ENCODE assay signal across 14 cellular contexts in the genomic region with DNA sequence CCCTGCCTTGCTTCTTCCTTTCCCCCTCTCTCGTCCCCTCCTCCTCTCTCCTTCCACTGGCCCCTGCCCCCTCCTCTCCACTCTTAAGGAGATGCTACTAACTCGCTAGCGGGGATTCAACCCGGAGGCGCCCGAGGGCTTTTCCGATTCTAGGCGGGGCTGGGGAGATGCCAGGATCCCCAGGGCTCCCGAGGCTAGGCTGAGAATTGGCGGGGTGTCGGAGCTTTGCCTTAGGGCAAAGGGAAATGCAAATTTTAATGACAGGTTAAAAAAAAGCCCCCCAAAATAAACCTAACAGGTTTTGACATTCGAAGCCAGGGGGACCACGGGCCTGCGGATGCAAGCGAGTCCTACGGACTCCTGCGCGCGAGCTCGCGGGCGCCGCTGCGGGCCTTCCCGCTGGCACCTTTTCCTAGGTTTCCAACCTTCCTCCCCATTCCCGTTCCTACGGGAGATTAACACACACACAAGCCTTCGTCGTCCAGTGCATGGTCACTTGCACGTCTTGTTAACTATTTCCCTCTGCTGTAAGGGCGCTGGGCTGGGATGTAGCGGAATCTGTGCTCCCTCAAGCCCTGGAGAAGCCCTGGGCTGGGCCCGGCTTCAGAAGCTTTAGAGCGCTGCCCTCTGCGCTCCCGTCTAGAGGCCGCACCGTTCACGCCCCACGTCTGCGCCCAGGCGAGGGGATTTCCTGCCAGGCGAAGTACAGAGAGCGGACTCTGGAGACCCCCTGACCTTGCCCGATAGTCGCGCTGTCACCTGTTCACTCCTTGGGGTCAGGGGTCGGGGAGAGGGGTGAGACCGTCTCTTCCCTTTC. TPM values are rescaled to one million over a fixed set of nuclear protein-coding genes. Genes with fewer than 3 reads are reported as not detected.
A peak's percentile ranks its signal among the peaks of the same experiment; 100 is the strongest.
DNase-seq lines count a peak whose midpoint lies in the region; ATAC-seq, FAIRE-seq and TF ChIP-seq lines count a peak whose summit lies in the region.
"Had no signal": no experiment of that assay in that cellular context is flagged by ENCODE, and none has a peak within 500 bp of the region (broad histone marks: within the 10 kb centered on the region; RNA-seq: fewer than 3 reads in every experiment).

No MANE protein-coding gene starts in this region.

- POLR2A ChIA-PET in K562 (lab: Yijun Ruan, JAX): interaction anchor here (1.0 kb wide), 1 partner anchor 11 kb away, joined by 3 read pairs; no protein-coding TSS in a partner anchor

- TF ChIP-seq POLR2A in K562 (conservative IDR thresholded peaks at IDR 0.05): no peak

- H4K20me1 ChIP-seq in K562 (replicated peaks; ENCODE audit: control insufficient read depth, insufficient read depth, low read length): 0 out of 2 replicates have a peak, but pooled peaks cover 3% of the 10 kb centered on the region
- H4K20me1 ChIP-seq in neural progenitor cell (ENCODE audit: low read depth): peaks cover 86% of the 10 kb centered on the region

- H3K4me3 Mint-ChIP-seq in neural progenitor cell: peak overlapping the region; percentile 84

- DNase-seq in NCI-H82 (lab: John Stamatoyannopoulos, UW) (peak; percentile 12), NCI-H82 treated with DMSO at 0.1 percent for 48 hours (lab: John Stamatoyannopoulos, UW; ENCODE audit: unreplicated experiment) (no peak), COLO668 (lab: John Stamatoyannopoulos, UW; ENCODE audit: unreplicated experiment) (peak; percentile 54), K562 (ENCODE audit: extremely low read depth in 1 of 4, low spot score in 3 of 4) (no peak), neural progenitor cell (ENCODE audit: low spot score) (peak; percentile 67), NCI-H2171 treated with DMSO at 0.1 percent for 48 hours (lab: John Stamatoyannopoulos, UW) (no peak), foreskin fibroblast (no peak)
- DNase-seq: activated effector memory CD4-positive, alpha-beta T cell treated with Interleukin-2 at 50 U/mL for 16 hours; colonic mucosa; NCI-H1436 treated with DMSO at 0.1 percent for 48 hours; stimulated activated CD4-positive, alpha-beta T cell treated with anti-CD3 and anti-CD28 coated beads, Interleukin-4, amount 100 ng/mL, for 1 hour had no signal

- no peak overlapping the region for H3K4me3 ChIP-seq in K562
- H3K4me3 ChIP-seq in neural progenitor cell: peak overlapping the region; percentile 43
- H3K4me3 ChIP-seq in foreskin fibroblast (ENCODE audit: low read depth in 1 of 2, low read length in 2 of 2): no peak overlapping the region

- H3K9me3 ChIP-seq in K562 (replicated peaks; ENCODE audit: control insufficient read depth, insufficient read depth, low read depth, low read length) (no peaks in the 10 kb centered on the region), neural progenitor cell (ENCODE audit: low read depth) (no peaks in the 10 kb centered on the region)
- H3K9me3 ChIP-seq: colonic mucosa, pancreas had no signal

- H3K27ac Mint-ChIP-seq in neural progenitor cell: no peak overlapping the region

- H3K4me1 ChIP-seq in K562 (replicated peaks in 1 of 2; ENCODE audit: control insufficient read depth in 2 of 2, insufficient read depth in 2 of 2, low read length in 2 of 2) (peaks cover 0 to 35% of the 10 kb centered on the region in 2 experiments; a peak in 2 of 5 replicates), neural progenitor cell (peaks cover 23% of the 10 kb centered on the region)
- H3K4me1 ChIP-seq: colonic mucosa had no signal

- H3F3A ChIP-seq in neural progenitor cell (ENCODE audit: low read depth): peaks cover 34% of the 10 kb centered on the region

- FAIRE-seq in K562 (lab: Jason Lieb, UNC): no peak
- FAIRE-seq: pancreas had no signal

- no peak overlapping the region for H3K9ac ChIP-seq in K562 (ENCODE audit: insufficient read depth in 1 of 2, low read depth in 2 of 2, low read length in 2 of 2)
- H3K9ac ChIP-seq in neural progenitor cell: no peak overlapping the region

- H3K9me3 Mint-ChIP-seq in neural progenitor cell: peaks cover 2% of the 10 kb centered on the region

- no peak overlapping the region for H3K27ac ChIP-seq in K562 (ENCODE audit: extremely low read depth, low read depth, low read length)
- no peak overlapping the region for H3K27ac ChIP-seq in neural progenitor cell
- H3K27ac ChIP-seq: colonic mucosa, pancreas had no signal

- H3K4me1 Mint-ChIP-seq in neural progenitor cell: peaks cover 42% of the 10 kb centered on the region

- peaks cover 1% of the 10 kb centered on the region for H3K36me3 Mint-ChIP-seq in neural progenitor cell

- no peak for TF ChIP-seq RAD21 in K562 (CRISPR knock-in tag; conservative IDR thresholded peaks at IDR 0.05 in 1 of 2, IDR thresholded peaks at IDR 0.05 in 1 of 2)

- peaks cover 92% of the 10 kb centered on the region for H3K27me3 Mint-ChIP-seq in neural progenitor cell (ENCODE audit: insufficient read depth, low read depth)

- H3K27me3 ChIP-seq in K562 (ENCODE audit: control insufficient read depth in 2 of 2, insufficient read depth in 2 of 2, low read length in 2 of 2) (peaks cover 32 to 76% of the 10 kb centered on the region in 2 experiments), neural progenitor cell (peaks cover 100% of the 10 kb centered on the region)

- intact Hi-C loops in K562 (cut with micrococcal nuclease): no loop called here

- CTCF ChIA-PET in K562 (lab: Yijun Ruan, JAX; ENCODE audit: low intra/inter-chr PET ratio): interaction anchor here (0.6 kb wide), 1 partner anchor 15 kb away, joined by 4 read pairs; no protein-coding TSS in a partner anchor

- H3K36me3 ChIP-seq in K562 (ENCODE audit: control insufficient read depth, insufficient read depth, low read length) (no peaks in the 10 kb centered on the region), neural progenitor cell (no peaks in the 10 kb centered on the region)
- H3K36me3 ChIP-seq: colonic mucosa, pancreas had no signal

- TF ChIP-seq CTCF in K562 (IDR thresholded peaks at IDR 0.05 in 2 of 3, conservative IDR thresholded peaks at IDR 0.05 in 1 of 3; ENCODE audit: insufficient read depth in 2 of 3, low read depth in 1 of 3, low read length in 3 of 3) (no peak), neural progenitor cell (IDR thresholded peaks at IDR 0.05) (no peak), foreskin fibroblast (IDR thresholded peaks at IDR 0.05; ENCODE audit: low read depth, low read length) (no peak)

- no TSS peak for BruUV-seq in K562 (replicated peaks; lab: Mats Ljungman, UMichigan)

- in situ Hi-C loops in K562 (cut with MboI): no loop called here

- H2AFZ ChIP-seq in K562 (ENCODE audit: low read depth, low read length) (no peak overlapping the region), neural progenitor cell (replicated peaks) (no peak overlapping the region)

- no peak for ATAC-seq in K562
- ATAC-seq in activated CD4-positive, CD25-positive, alpha-beta regulatory T cell treated with anti-CD3 and anti-CD28 coated beads, Interleukin-2, amount 50 U/mL, for 24 hours: no peak

- 52% methylated on average over 32 of the region's 49 CpGs for WGBS in K562 (ENCODE audit: insufficient coverage, low coverage, missing lambda C conversion rate)

- no peaks in the 10 kb centered on the region for H3K9me1 ChIP-seq in K562 (ENCODE audit: control insufficient read depth, insufficient read depth, low read length)

- no peaks in the 10 kb centered on the region for H3K79me2 ChIP-seq in K562 (ENCODE audit: control insufficient read depth, insufficient read depth, low read length)
- H3K79me2 ChIP-seq in neural progenitor cell (ENCODE audit: low read depth): no peaks in the 10 kb centered on the region

- TF ChIP-seq EP300 in K562 (IDR thresholded peaks at IDR 0.05; ENCODE audit: low read length): no peak

- H3K4me2 ChIP-seq in K562 (ENCODE audit: insufficient read depth, low read length): no peak overlapping the region
- H3K4me2 ChIP-seq in neural progenitor cell: peak overlapping the region; percentile 85

TF ChIP-seq in K562, 482 proteins besides CTCF, POLR2A, EP300 and RAD21 (continues in another document):
- TF ChIP-seq, protein P1, sequence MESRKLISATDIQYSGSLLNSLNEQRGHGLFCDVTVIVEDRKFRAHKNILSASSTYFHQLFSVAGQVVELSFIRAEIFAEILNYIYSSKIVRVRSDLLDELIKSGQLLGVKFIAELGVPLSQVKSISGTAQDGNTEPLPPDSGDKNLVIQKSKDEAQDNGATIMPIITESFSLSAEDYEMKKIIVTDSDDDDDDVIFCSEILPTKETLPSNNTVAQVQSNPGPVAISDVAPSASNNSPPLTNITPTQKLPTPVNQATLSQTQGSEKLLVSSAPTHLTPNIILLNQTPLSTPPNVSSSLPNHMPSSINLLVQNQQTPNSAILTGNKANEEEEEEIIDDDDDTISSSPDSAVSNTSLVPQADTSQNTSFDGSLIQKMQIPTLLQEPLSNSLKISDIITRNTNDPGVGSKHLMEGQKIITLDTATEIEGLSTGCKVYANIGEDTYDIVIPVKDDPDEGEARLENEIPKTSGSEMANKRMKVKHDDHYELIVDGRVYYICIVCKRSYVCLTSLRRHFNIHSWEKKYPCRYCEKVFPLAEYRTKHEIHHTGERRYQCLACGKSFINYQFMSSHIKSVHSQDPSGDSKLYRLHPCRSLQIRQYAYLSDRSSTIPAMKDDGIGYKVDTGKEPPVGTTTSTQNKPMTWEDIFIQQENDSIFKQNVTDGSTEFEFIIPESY (CRISPR knock-in tag; IDR thresholded peaks at IDR 0.05): peak; percentile 59; the same call in 1 of the 2 replicates
- no peak for TF ChIP-seq NCOA2 (IDR thresholded peaks at IDR 0.05; ENCODE audit: partially characterized antibody in 2 of 2)

RNA-seq across cellular contexts. Expression of a gene that starts 0.7 kb away (rescaled TPM):
- total RNA-seq in K562 (2011; cell fraction: chromatin; rRNA removed; ENCODE audit: low replicate concordance): 0.11 and 0.35 TPM in 2 replicates
- total RNA-seq in K562 (2011; cell fraction: nucleolus; rRNA removed): 0.13 and 0.33 TPM in 2 replicates
- total RNA-seq in K562 (2011; cell fraction: nucleoplasm; rRNA removed): 0.15 and 0.31 TPM in 2 replicates
- 0.65 and 1.0 TPM in 2 replicates for total RNA-seq in K562 (2014; rRNA removed)
- 0.22 and 0.33 TPM in 2 replicates for total RNA-seq in K562 (2014; rRNA removed; fragmentation: Illumina TruSeq; extraction: Trizol)
- 0.60 and 0.62 TPM in 2 replicates for total RNA-seq in K562 (2015; rRNA removed; fragmentation: Illumina TruSeq; extraction: Trizol)
- 1.1 and 1.2 TPM in 2 replicates for total RNA-seq in K562 (2021)
- polyA plus RNA-seq in K562 (2011; rRNA removed): 0.14 and 0.81 TPM in 2 replicates
- polyA plus RNA-seq in K562 (2011; cell fraction: cytosol; rRNA removed): 0.30 and 0.59 TPM in 2 replicates
- 0.44 and 0.91 TPM in 2 replicates for polyA plus RNA-seq in K562 (2011; cell fraction: nucleus; rRNA removed)
- polyA plus RNA-seq in K562 (2012): 0.89 and 1.6 TPM in 2 replicates
- polyA plus RNA-seq in K562 (2014; fragmentation: Illumina TruSeq; extraction: Trizol): 0.64 and 0.78 TPM in 2 replicates
- polyA plus RNA-seq in K562 (2014; fragmentation: Nextera tagmentation; extraction: Ambion mirVana): under 1 TPM; 0.07 to 0.13 TPM
- 0.23 and 0.51 TPM in 2 replicates for polyA plus RNA-seq in K562 (2014; rRNA removed)
- polyA minus RNA-seq in K562 (2011; rRNA and poly(A)+ RNA removed): 0.21 and 0.99 TPM in 2 replicates
- 0.48 and 1.8 TPM in 2 replicates for polyA minus RNA-seq in K562 (2011; cell fraction: cytosol; rRNA and poly(A)+ RNA removed)
- polyA minus RNA-seq in K562 (2011; cell fraction: nucleus; rRNA and poly(A)+ RNA removed): 0.40 and 1.4 TPM in 2 replicates
- not detected in 2 replicates for total RNA-seq in neural progenitor cell (ENCODE audit: low replicate concordance)
- total RNA-seq: colonic mucosa, HT-29 had no signal

Comparison
In these comparisons a context has a peak if more than half of its experiments do, and no peak if none do; other contexts are left out.
1. DNase-seq: peak in NCI-H82 (single experiment), COLO668 (single experiment) and neural progenitor cell (single experiment); none in NCI-H82 treated with DMSO at 0.1 percent for 48 hours (single experiment), K562 (0 of 4), NCI-H2171 treated with DMSO at 0.1 percent for 48 hours (single experiment) and foreskin fibroblast (0 of 2).